1 cellular context compared by ENCODE assay signal in genomic region chr6:5058254-5058653, GRCh38.
TF ChIP-seq lines count a peak whose summit lies in the region.

No MANE protein-coding gene starts in this region.

TF ChIP-seq in K562, 482 proteins besides CTCF, POLR2A, EP300 and RAD21:
- TF ChIP-seq ZNF12 (CRISPR knock-in tag; IDR thresholded peaks at IDR 0.05) (no peak), USF2 (CRISPR knock-in tag; IDR thresholded peaks at IDR 0.05) (0 out of 2 replicates have a peak, but pooled peaks have one; percentile 8)
